Comparison of ENCODE assay signal across 8 cellular contexts in the genomic region with DNA sequence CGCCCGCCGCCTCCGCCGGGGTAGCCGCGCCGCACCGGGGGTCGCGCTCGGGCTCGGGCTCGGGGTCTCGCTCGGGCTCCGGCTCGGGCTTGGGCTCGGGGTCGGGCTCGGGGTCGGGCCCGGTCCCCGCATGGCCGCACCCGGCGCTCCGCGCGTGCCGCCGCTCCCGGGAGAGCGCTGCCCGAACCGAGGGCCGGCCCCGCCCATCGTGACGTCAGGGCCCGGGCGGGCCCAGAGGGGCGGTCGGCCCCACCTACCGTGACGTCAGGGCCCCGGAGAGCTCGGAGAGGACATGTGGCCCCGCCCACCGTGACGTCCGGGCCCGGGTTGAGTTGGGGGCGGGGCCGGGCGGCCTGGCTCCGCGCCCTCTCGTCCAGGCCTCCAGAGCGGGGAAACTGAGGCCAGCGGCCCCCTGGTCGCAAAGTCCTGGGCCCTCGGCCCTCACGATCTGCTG. TPM values are rescaled to one million over a fixed set of nuclear protein-coding genes. Genes with fewer than 3 reads are reported as not detected.
DNase-seq lines count a peak whose midpoint lies in the region; ATAC-seq, FAIRE-seq and TF ChIP-seq lines count a peak whose summit lies in the region.

A gene with protein sequence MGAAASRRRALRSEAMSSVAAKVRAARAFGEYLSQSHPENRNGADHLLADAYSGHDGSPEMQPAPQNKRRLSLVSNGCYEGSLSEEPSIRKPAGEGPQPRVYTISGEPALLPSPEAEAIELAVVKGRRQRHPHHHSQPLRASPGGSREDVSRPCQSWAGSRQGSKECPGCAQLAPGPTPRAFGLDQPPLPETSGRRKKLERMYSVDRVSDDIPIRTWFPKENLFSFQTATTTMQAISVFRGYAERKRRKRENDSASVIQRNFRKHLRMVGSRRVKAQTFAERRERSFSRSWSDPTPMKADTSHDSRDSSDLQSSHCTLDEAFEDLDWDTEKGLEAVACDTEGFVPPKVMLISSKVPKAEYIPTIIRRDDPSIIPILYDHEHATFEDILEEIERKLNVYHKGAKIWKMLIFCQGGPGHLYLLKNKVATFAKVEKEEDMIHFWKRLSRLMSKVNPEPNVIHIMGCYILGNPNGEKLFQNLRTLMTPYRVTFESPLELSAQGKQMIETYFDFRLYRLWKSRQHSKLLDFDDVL (minus strand): TSS at position 188 of the 454 bp plus-strand sequence. CDS start 232 bp downstream, outside the sequence.

- TF ChIP-seq CTCF in OCI-LY7 (conservative IDR thresholded peaks at IDR 0.05; ENCODE audit: low read length) = no peak
- TF ChIP-seq CTCF in epithelial cell of esophagus (IDR thresholded peaks at IDR 0.05; ENCODE audit: insufficient read depth, low read depth, low read length, missing control alignments) = no peak

- no TSS peak for BruUV-seq in OCI-LY7 (replicated peaks; lab: Mats Ljungman, UMichigan)

- H3K27me3 ChIP-seq in mononuclear cell (ENCODE audit: insufficient read depth, low read length) = no peaks in the 10 kb centered on the region

- H2AFZ ChIP-seq in OCI-LY7 (ENCODE audit: low read length) = peak within 1 kb of the TSS; percentile 62; the same call in 1 of the 2 replicates

- H3K4me2 ChIP-seq in OCI-LY7 (ENCODE audit: low read length) = peak within 1 kb of the TSS; percentile 93

- H3K9me3 ChIP-seq in OCI-LY7 (ENCODE audit: low read length) = no peaks in the 10 kb centered on the region
- no peaks in the 10 kb centered on the region for H3K9me3 ChIP-seq in mononuclear cell (ENCODE audit: low read depth, low read length)

- no peaks in the 10 kb centered on the region for H3K36me3 ChIP-seq in OCI-LY7 (ENCODE audit: insufficient read depth, low read length)

- POLR2A ChIA-PET in OCI-LY7 (lab: Charles Lee) = no interaction called here

- H3K9me2 ChIP-seq in OCI-LY7 (ENCODE audit: insufficient read depth, low read length) = no peaks in the 10 kb centered on the region

- H3K4me3 ChIP-seq in OCI-LY7 (ENCODE audit: low read depth, low read length, poor library complexity, severe bottlenecking) (peak within 1 kb of the TSS; percentile 77), epithelial cell of esophagus (ENCODE audit: low read length) (peak within 1 kb of the TSS; percentile 61), mononuclear cell (ENCODE audit: low read length) (peak within 1 kb of the TSS; percentile 42)

- CTCF ChIA-PET in OCI-LY7 (lab: Charles Lee; ENCODE audit: unreplicated experiment) = no interaction called here

- peak; percentile 70 for ATAC-seq in GM21360 (IDR thresholded peaks at IDR 0.05; ENCODE audit: unreplicated experiment)

- DNase-seq in COLO668 (lab: John Stamatoyannopoulos, UW; ENCODE audit: unreplicated experiment) = peak; percentile 96
- peak; percentile 97 for DNase-seq in HTR-8/SVneo (ENCODE audit: insufficient read length, low spot score)
- peak; percentile 94 for DNase-seq in OCI-LY7 (ENCODE audit: low spot score)
- DNase-seq in activated T-cell treated with anti-CD3 and anti-CD28 coated beads for 24 hours (ENCODE audit: low read depth) = peak; percentile 92
- peak; percentile 90 for DNase-seq in epithelial cell of esophagus (ENCODE audit: low read depth)
- peak; percentile 92 for DNase-seq in stimulated activated CD8-positive, alpha-beta memory T cell treated with anti-CD3 and anti-CD28 coated beads, Interleukin-2, amount 100 ng/mL, for 1 hour (ENCODE audit: low read depth in 2 of 2)

- H3K79me2 ChIP-seq in OCI-LY7 (ENCODE audit: insufficient read depth, low read depth, low read length) = no peaks in the 10 kb centered on the region

- H4K20me1 ChIP-seq in OCI-LY7 (ENCODE audit: insufficient read depth, low read length) = no peaks in the 10 kb centered on the region

- H3K4me1 ChIP-seq in OCI-LY7 (ENCODE audit: insufficient read depth, low read length, poor library complexity, severe bottlenecking) = peaks cover 42% of the 10 kb centered on the region
- H3K4me1 ChIP-seq in mononuclear cell (ENCODE audit: insufficient read depth, low read length) = peaks cover 60% of the 10 kb centered on the region

- intact Hi-C loops in OCI-LY7 (cut with micrococcal nuclease; ENCODE audit: unreplicated experiment) = no loop called here

- peak; percentile 62 for FAIRE-seq in HTR-8/SVneo (lab: Jason Lieb, UNC)

- peak within 1 kb of the TSS; percentile 32 for H3K27ac ChIP-seq in OCI-LY7 (ENCODE audit: low read depth, low read length, poor library complexity, severe bottlenecking)

RNA-seq across cellular contexts. Expression of the gene that starts here (rescaled TPM):
- total RNA-seq in OCI-LY7 (2014; rRNA removed; shearing (Covaris generic)) = 15.8 and 20.3 TPM in 2 replicates
- total RNA-seq in OCI-LY7 (2022) = 29.0 and 29.8 TPM in 2 replicates
- total RNA-seq in mononuclear cell = 23.7 TPM

Comparison
In these comparisons a context has a peak if more than half of its experiments do, and no peak if none do; other contexts are left out.
1. Peak in every context shown above with its lines: DNase-seq, ATAC-seq, H3K4me3 ChIP-seq and H3K27ac ChIP-seq.